24 cellular contexts compared by ENCODE assay signal in genomic region chr1:173900992-173901391, GRCh38. TPM values are rescaled to one million over a fixed set of nuclear protein-coding genes. Genes with fewer than 3 reads are reported as not detected.
DNase-seq lines count a peak whose midpoint lies in the region; ATAC-seq, FAIRE-seq and TF ChIP-seq lines count a peak whose summit lies in the region.
"Had no signal": no experiment of that assay in that cellular context is flagged by ENCODE, and none has a peak within 500 bp of the region (broad histone marks: within the 10 kb centered on the region; RNA-seq: fewer than 3 reads in every experiment).

No MANE protein-coding gene starts in this region.

- in situ Hi-C loops in HepG2 (cut with HindIII; ENCODE audit: extremely low pct_ligation_motif_present, low pct_unique_long_range_greater_than_20kb), result no loop called here

- 67% methylated on average over 3 of the region's 3 CpGs for WGBS in HepG2 (ENCODE audit: low lambda C conversion rate)
- WGBS in right lobe of liver (ENCODE audit: insufficient coverage, low coverage, low lambda C conversion rate, missing lambda C conversion rate), result 57% methylated on average over 3 of the region's 3 CpGs

- H4K20me1 ChIP-seq in HepG2 (ENCODE audit: insufficient read depth, low read length), result no peaks in the 10 kb centered on the region
- H4K20me1 ChIP-seq in KMS-11 (ENCODE audit: insufficient read depth), result no peaks in the 10 kb centered on the region
- H4K20me1 ChIP-seq: BLaER1 had no signal

- H3K27ac ChIP-seq in HepG2 (ENCODE audit: extremely low read length, insufficient read depth, low read length), result no peak overlapping the region
- no peak overlapping the region for H3K27ac ChIP-seq in right lobe of liver
- H3K27ac ChIP-seq in HEK293 (ENCODE audit: extremely low read depth, low read depth, low read length), result no peak overlapping the region
- H3K27ac ChIP-seq in KMS-11, result no peak overlapping the region
- H3K27ac ChIP-seq in neutrophil, result peak overlapping the region; percentile 58
- H3K27ac ChIP-seq: BLaER1 had no signal

- POLR2A ChIA-PET in HepG2 (lab: Yijun Ruan, JAX) (interaction anchor here (1.1 kb wide), 1 partner anchor 33 kb away, joined by 3 read pairs; the partner anchor contains the start of gene ZBTB37), HEK293 (lab: Yijun Ruan, JAX) (interaction anchor here (0.7 kb wide), 1 partner anchor 63 kb away, joined by 3 read pairs; no protein-coding TSS in a partner anchor)

- no peak for TF ChIP-seq RAD21 in HepG2 (CRISPR knock-in tag; IDR thresholded peaks at IDR 0.05)

- TF ChIP-seq CTCF in HepG2 (CRISPR knock-in tag; IDR thresholded peaks at IDR 0.05) (no peak), right lobe of liver (IDR thresholded peaks at IDR 0.05) (no peak), HEK293 (tag by site-specific recombination; IDR thresholded peaks at IDR 0.05) (no peak), KMS-11 (conservative IDR thresholded peaks at IDR 0.05; ENCODE audit: low read depth, low read length) (no peak), neutrophil (IDR thresholded peaks at IDR 0.05) (no peak)

- H3K4me3 ChIP-seq in HepG2 (replicated peaks in 1 of 3; ENCODE audit: insufficient read depth in 1 of 3, low read depth in 2 of 3, low read length in 3 of 3) (no peak overlapping the region), right lobe of liver (no peak overlapping the region), HEK293 (ENCODE audit: low read depth, low read length) (no peak overlapping the region), KMS-11 (IDR thresholded peaks at IDR 0.05; ENCODE audit: insufficient read depth, low read depth, low read length) (no peak overlapping the region), neutrophil (ENCODE audit: low read depth in 1 of 2, low read length in 1 of 2) (no peak overlapping the region)
- H3K4me3 ChIP-seq: BLaER1 had no signal

- H2AFZ ChIP-seq in HepG2 (ENCODE audit: low read length) (no peak overlapping the region), KMS-11 (ENCODE audit: low read depth) (no peak overlapping the region)

- H3K79me2 ChIP-seq in HepG2 (ENCODE audit: insufficient read depth, low read length) (no peaks in the 10 kb centered on the region), KMS-11 (ENCODE audit: insufficient read depth, low read depth) (no peaks in the 10 kb centered on the region)

- TF ChIP-seq EP300 in HepG2 (IDR thresholded peaks at IDR 0.05; ENCODE audit: low read depth in 2 of 2, low read length in 2 of 2), result no peak
- no peak for TF ChIP-seq EP300 in HepG2 (CRISPR knock-in tag; IDR thresholded peaks at IDR 0.05; ENCODE audit: borderline replicate concordance)

- no peaks in the 10 kb centered on the region for H3K27me3 ChIP-seq in HepG2 (ENCODE audit: control insufficient read depth in 1 of 2, insufficient read depth in 2 of 2, low read length in 2 of 2)
- H3K27me3 ChIP-seq in right lobe of liver, result no peaks in the 10 kb centered on the region
- H3K27me3 ChIP-seq in KMS-11 (ENCODE audit: insufficient read depth, low read depth), result no peaks in the 10 kb centered on the region
- no peaks in the 10 kb centered on the region for H3K27me3 ChIP-seq in neutrophil
- H3K27me3 ChIP-seq: BE2C, BLaER1 had no signal

- H3K36me3 ChIP-seq in HepG2 (replicated peaks in 1 of 2; ENCODE audit: control insufficient read depth in 1 of 2, insufficient read depth in 2 of 2, low read length in 2 of 2) (peaks cover 0 to 5% of the 10 kb centered on the region in 2 experiments; a peak in 2 of 5 replicates), right lobe of liver (peaks cover 0 to 50% (median 30%) of the 10 kb centered on the region in 4 donors), HEK293 (ENCODE audit: control insufficient read depth in 2 of 2, insufficient read depth in 1 of 2, low read length in 2 of 2) (no peaks in the 10 kb centered on the region), KMS-11 (ENCODE audit: insufficient read depth) (no peaks in the 10 kb centered on the region), neutrophil (no peaks in the 10 kb centered on the region)
- H3K36me3 ChIP-seq: BE2C, BLaER1 had no signal

- H3K9me3 ChIP-seq in HepG2 (ENCODE audit: low read length) (no peaks in the 10 kb centered on the region), right lobe of liver (no peaks in the 10 kb centered on the region), HEK293 (ENCODE audit: control insufficient read depth, insufficient read depth, low read depth, low read length) (no peaks in the 10 kb centered on the region), neutrophil (no peaks in the 10 kb centered on the region)
- H3K9me3 ChIP-seq: BE2C, BLaER1 had no signal

- intact Hi-C loops in HepG2 (cut with micrococcal nuclease; ENCODE audit: unreplicated experiment) (no loop called here), right lobe of liver (cut with DNase I) (no loop called here)

- no peak for ATAC-seq in HepG2
- ATAC-seq in right lobe of liver, result no peak
- ATAC-seq in GM21576 (IDR thresholded peaks at IDR 0.05; ENCODE audit: unreplicated experiment), result no peak

- H3K9ac ChIP-seq in HepG2 (ENCODE audit: insufficient read depth, low read depth, low read length) (no peak overlapping the region), KMS-11 (no peak overlapping the region)
- H3K9ac ChIP-seq: BLaER1 had no signal

- no TSS peak for BruUV-seq in HepG2 (replicated peaks; lab: Mats Ljungman, UMichigan)

- TF ChIP-seq POLR2A in HepG2 (IDR thresholded peaks at IDR 0.05; ENCODE audit: insufficient read depth in 1 of 2, low read depth in 2 of 2, low read length in 2 of 2), result no peak
- TF ChIP-seq POLR2A in right lobe of liver (IDR thresholded peaks at IDR 0.05), result no peak

- CTCF ChIA-PET in HepG2 (lab: Yijun Ruan, JAX; ENCODE audit: low intra/inter-chr PET ratio, low total read pairs), result no interaction called here
- CTCF ChIA-PET in HEK293 (lab: Yijun Ruan, JAX), result no interaction called here

- H3K4me2 ChIP-seq in HepG2 (ENCODE audit: low read depth, low read length) (no peak overlapping the region), KMS-11 (peak overlapping the region; percentile 30; the same call in 1 of the 2 replicates)
- H3K4me2 ChIP-seq: BLaER1 had no signal

- no peak for DNase-seq in HepG2 (ENCODE audit: low spot score)
- no peak for DNase-seq in right lobe of liver
- DNase-seq in effector CD8-positive, alpha-beta T cell (lab: John Stamatoyannopoulos, UW), result no peak
- no peak for DNase-seq in medulla oblongata (ENCODE audit: extremely low spot score)
- DNase-seq: 8988T; ACHN; BE2C; C1 segment of cervical spinal cord; CD4-positive, alpha-beta memory T cell; CD4-positive, CD25-positive, alpha-beta regulatory T cell; CD8-positive, alpha-beta memory T cell; COR-L47; DMS79 treated with DMSO at 0.1 percent for 48 hours; GF-D8 had no signal

- no peak for FAIRE-seq in HepG2 (lab: Jason Lieb, UNC)
- FAIRE-seq: A204.1, G401.6, GM19239 had no signal

- H3K4me1 ChIP-seq in HepG2 (ENCODE audit: insufficient read depth, low read length), result no peaks in the 10 kb centered on the region
- no peaks in the 10 kb centered on the region for H3K4me1 ChIP-seq in right lobe of liver
- no peaks in the 10 kb centered on the region for H3K4me1 ChIP-seq in HEK293 (ENCODE audit: control insufficient read depth, insufficient read depth, low read length)
- peaks cover 15% of the 10 kb centered on the region for H3K4me1 ChIP-seq in KMS-11 (ENCODE audit: low read depth, poor library complexity, severe bottlenecking)
- H3K4me1 ChIP-seq in neutrophil (ENCODE audit: control insufficient read depth in 1 of 2, insufficient read depth in 1 of 2, low read depth in 1 of 2, low read length in 1 of 2), result peaks cover 21 to 35% of the 10 kb centered on the region in 2 experiments
- H3K4me1 ChIP-seq: BE2C had no signal

RNA-seq across cellular contexts. Expression of gene SERPINC1, which starts 16.1 kb away (rescaled TPM):
- total RNA-seq in HepG2 (2016; rRNA removed; fragmentation: Illumina TruSeq; extraction: Trizol), result 107 and 205 TPM in 2 replicates
- 28.3 and 30.3 TPM in 2 replicates for total RNA-seq in HepG2 (2016; cell fraction: cytosol; rRNA removed; fragmentation: Illumina TruSeq; extraction: Trizol; ENCODE audit: low read depth)
- 108 and 201 TPM in 2 replicates for total RNA-seq in HepG2 (2016; cell fraction: insoluble cytoplasmic fraction; rRNA removed; fragmentation: Illumina TruSeq; extraction: Trizol)
- total RNA-seq in HepG2 (2016; cell fraction: membrane; rRNA removed; fragmentation: Illumina TruSeq; extraction: Trizol), result 48.9 and 54.3 TPM in 2 replicates
- 132 and 161 TPM in 2 replicates for total RNA-seq in HepG2 (2016; cell fraction: nucleus; rRNA removed; fragmentation: Illumina TruSeq; extraction: Trizol)
- polyA plus RNA-seq in HepG2 (2011; rRNA removed), result 142 and 156 TPM in 2 replicates
- 97.8 and 129 TPM in 2 replicates for polyA plus RNA-seq in HepG2 (2011; cell fraction: cytosol; rRNA removed)
- polyA plus RNA-seq in HepG2 (2011; cell fraction: nucleus; rRNA removed), result 61.6 and 79.0 TPM in 2 replicates
- polyA plus RNA-seq in HepG2 (2012), result 101 and 161 TPM in 2 replicates
- polyA plus RNA-seq in HepG2 (2016; cell fraction: cytosol; fragmentation: Illumina TruSeq; extraction: Trizol; ENCODE audit: low read depth), result 35.4 and 37.9 TPM in 2 replicates
- polyA plus RNA-seq in HepG2 (2016; cell fraction: insoluble cytoplasmic fraction; fragmentation: Illumina TruSeq; extraction: Trizol; ENCODE audit: low read depth), result 101 and 108 TPM in 2 replicates
- 43.2 and 51.7 TPM in 2 replicates for polyA plus RNA-seq in HepG2 (2016; cell fraction: membrane; fragmentation: Illumina TruSeq; extraction: Trizol; ENCODE audit: low read depth)
- polyA plus RNA-seq in HepG2 (2016; cell fraction: nucleus; fragmentation: Illumina TruSeq; extraction: Trizol; ENCODE audit: insufficient read depth, low read depth), result 186 and 191 TPM in 2 replicates
- polyA minus RNA-seq in HepG2 (2011; rRNA and poly(A)+ RNA removed; ENCODE audit: low replicate concordance), result 66.3 TPM in 1 of 2 replicates, not detected in the other
- 34.2 and 44.7 TPM in 2 replicates for polyA minus RNA-seq in HepG2 (2011; cell fraction: cytosol; rRNA and poly(A)+ RNA removed)
- polyA minus RNA-seq in HepG2 (2011; cell fraction: nucleus; rRNA and poly(A)+ RNA removed), result 32.8 and 42.0 TPM in 2 replicates
- 1,000 to 10,000 TPM; 1,325 to 2,875 (median 2,199) TPM for total RNA-seq in right lobe of liver
- total RNA-seq: A673; CD4-positive, alpha-beta memory T cell; CD4-positive, CD25-positive, alpha-beta regulatory T cell; CD8-positive, alpha-beta memory T cell had no signal
- polyA plus RNA-seq: CD14-positive monocyte; CD4-positive, alpha-beta memory T cell; CD4-positive, CD25-positive, alpha-beta regulatory T cell; CD8-positive, alpha-beta memory T cell had no signal

RNA-seq across cellular contexts. Expression of gene ZBTB37, which starts 32.8 kb away (rescaled TPM):
- total RNA-seq in HepG2 (2016; rRNA removed; fragmentation: Illumina TruSeq; extraction: Trizol) (7.7 and 10.7 TPM in 2 replicates), right lobe of liver (1 to 10 TPM; 2.8 to 6.1 (median 4.7) TPM)
- total RNA-seq in HepG2 (2016; cell fraction: cytosol; rRNA removed; fragmentation: Illumina TruSeq; extraction: Trizol; ENCODE audit: low read depth), result 0.61 and 0.97 TPM in 2 replicates
- total RNA-seq in HepG2 (2016; cell fraction: insoluble cytoplasmic fraction; rRNA removed; fragmentation: Illumina TruSeq; extraction: Trizol), result 7.5 and 9.9 TPM in 2 replicates
- 3.4 and 3.6 TPM in 2 replicates for total RNA-seq in HepG2 (2016; cell fraction: membrane; rRNA removed; fragmentation: Illumina TruSeq; extraction: Trizol)
- 12.5 and 13.1 TPM in 2 replicates for total RNA-seq in HepG2 (2016; cell fraction: nucleus; rRNA removed; fragmentation: Illumina TruSeq; extraction: Trizol)
- 1.9 and 2.6 TPM in 2 replicates for polyA plus RNA-seq in HepG2 (2011; rRNA removed)
- polyA plus RNA-seq in HepG2 (2011; cell fraction: cytosol; rRNA removed), result 0.75 and 0.81 TPM in 2 replicates
- 3.3 and 4.0 TPM in 2 replicates for polyA plus RNA-seq in HepG2 (2011; cell fraction: nucleus; rRNA removed)
- 1.6 and 1.9 TPM in 2 replicates for polyA plus RNA-seq in HepG2 (2012)
- 0.12 and 0.14 TPM in 2 replicates for polyA plus RNA-seq in HepG2 (2016; cell fraction: cytosol; fragmentation: Illumina TruSeq; extraction: Trizol; ENCODE audit: low read depth)
- 1.4 and 1.9 TPM in 2 replicates for polyA plus RNA-seq in HepG2 (2016; cell fraction: insoluble cytoplasmic fraction; fragmentation: Illumina TruSeq; extraction: Trizol; ENCODE audit: low read depth)
- polyA plus RNA-seq in HepG2 (2016; cell fraction: membrane; fragmentation: Illumina TruSeq; extraction: Trizol; ENCODE audit: low read depth), result 0.26 and 0.34 TPM in 2 replicates
- polyA plus RNA-seq in HepG2 (2016; cell fraction: nucleus; fragmentation: Illumina TruSeq; extraction: Trizol; ENCODE audit: insufficient read depth, low read depth), result 5.4 and 5.5 TPM in 2 replicates
- 11.7 and 14.4 TPM in 2 replicates for polyA minus RNA-seq in HepG2 (2011; rRNA and poly(A)+ RNA removed; ENCODE audit: low replicate concordance)
- 4.0 and 4.2 TPM in 2 replicates for polyA minus RNA-seq in HepG2 (2011; cell fraction: cytosol; rRNA and poly(A)+ RNA removed)
- polyA minus RNA-seq in HepG2 (2011; cell fraction: nucleus; rRNA and poly(A)+ RNA removed), result 20.0 and 21.6 TPM in 2 replicates

RNA-seq across cellular contexts. Expression of gene GAS5, which starts 33.2 kb away (rescaled TPM):
- total RNA-seq in HepG2 (2016; rRNA removed; fragmentation: Illumina TruSeq; extraction: Trizol) (184 and 352 TPM in 2 replicates), right lobe of liver (10 to 100 TPM; 37.4 to 85.2 (median 61.5) TPM)
- total RNA-seq in HepG2 (2016; cell fraction: cytosol; rRNA removed; fragmentation: Illumina TruSeq; extraction: Trizol; ENCODE audit: low read depth), result 468 and 530 TPM in 2 replicates
- 176 and 342 TPM in 2 replicates for total RNA-seq in HepG2 (2016; cell fraction: insoluble cytoplasmic fraction; rRNA removed; fragmentation: Illumina TruSeq; extraction: Trizol)
- 493 and 530 TPM in 2 replicates for total RNA-seq in HepG2 (2016; cell fraction: membrane; rRNA removed; fragmentation: Illumina TruSeq; extraction: Trizol)
- total RNA-seq in HepG2 (2016; cell fraction: nucleus; rRNA removed; fragmentation: Illumina TruSeq; extraction: Trizol), result 518 and 556 TPM in 2 replicates
- polyA plus RNA-seq in HepG2 (2011; rRNA removed), result 687 and 738 TPM in 2 replicates
- polyA plus RNA-seq in HepG2 (2011; cell fraction: cytosol; rRNA removed), result 564 and 847 TPM in 2 replicates
- polyA plus RNA-seq in HepG2 (2011; cell fraction: nucleus; rRNA removed), result 400 and 532 TPM in 2 replicates
- polyA plus RNA-seq in HepG2 (2012), result 512 and 724 TPM in 2 replicates
- polyA plus RNA-seq in HepG2 (2016; cell fraction: cytosol; fragmentation: Illumina TruSeq; extraction: Trizol; ENCODE audit: low read depth), result 421 and 462 TPM in 2 replicates
- polyA plus RNA-seq in HepG2 (2016; cell fraction: insoluble cytoplasmic fraction; fragmentation: Illumina TruSeq; extraction: Trizol; ENCODE audit: low read depth), result 132 and 134 TPM in 2 replicates
- polyA plus RNA-seq in HepG2 (2016; cell fraction: membrane; fragmentation: Illumina TruSeq; extraction: Trizol; ENCODE audit: low read depth), result 376 and 391 TPM in 2 replicates
- 612 and 634 TPM in 2 replicates for polyA plus RNA-seq in HepG2 (2016; cell fraction: nucleus; fragmentation: Illumina TruSeq; extraction: Trizol; ENCODE audit: insufficient read depth, low read depth)
- 146 and 679 TPM in 2 replicates for polyA minus RNA-seq in HepG2 (2011; rRNA and poly(A)+ RNA removed; ENCODE audit: low replicate concordance)
- 112 and 117 TPM in 2 replicates for polyA minus RNA-seq in HepG2 (2011; cell fraction: cytosol; rRNA and poly(A)+ RNA removed)
- polyA minus RNA-seq in HepG2 (2011; cell fraction: nucleus; rRNA and poly(A)+ RNA removed), result 1,094 and 1,103 TPM in 2 replicates

Comparison
In these comparisons a context has a peak if more than half of its experiments do, and no peak if none do; other contexts are left out.
1. RNA of gene SERPINC1, which starts 16.1 kb away (total RNA-seq): 1,325 to 2,875 TPM in right lobe of liver; 28.3 to 205 TPM in HepG2; every median in the first group is over 4 times any median in the second.